ENCODE assay signal across 18 cellular contexts in genomic region chr1:156406229-156406628, GRCh38. TPM values are rescaled to one million over a fixed set of nuclear protein-coding genes. Genes with fewer than 3 reads are reported as not detected.
"Had no signal": no experiment of that assay in that cellular context is flagged by ENCODE, and none has a peak within 500 bp of the region (broad histone marks: within the 10 kb centered on the region; RNA-seq: fewer than 3 reads in every experiment).

No MANE protein-coding gene starts in this region.

- H3K4me3 Mint-ChIP-seq: activated B cell treated with CpG ODN at 0.5 μM for 24 hours; activated CD4-positive, alpha-beta T cell treated with anti-CD3 and anti-CD28 coated beads, Interleukin-2, amount 10 ng/mL, durations not matched to agents 7 days and 5 days; activated naive CD4-positive, alpha-beta T cell treated with anti-CD3 and anti-CD28 coated beads for 36 hours; immature natural killer cell had no signal

- H3K4me1 Mint-ChIP-seq: activated B cell treated with CpG ODN at 0.5 μM for 24 hours; activated CD4-positive, alpha-beta T cell treated with anti-CD3 and anti-CD28 coated beads, Interleukin-2, amount 10 ng/mL, durations not matched to agents 7 days and 5 days; immature natural killer cell had no signal

- H3K27ac ChIP-seq: neutrophil, tibial artery, uterus had no signal

- H3K4me1 ChIP-seq: tibial artery, uterus had no signal

- H3K4me3 ChIP-seq: lung, smooth muscle cell, tibial artery, uterus had no signal

- H3K36me3 Mint-ChIP-seq: immature natural killer cell, naive B cell had no signal

- ATAC-seq: esophagus mucosa, left cardiac atrium, right cardiac atrium had no signal

- H3K27ac Mint-ChIP-seq: activated B cell treated with CpG ODN at 0.5 μM for 24 hours; activated CD4-positive, alpha-beta T cell treated with anti-CD3 and anti-CD28 coated beads, Interleukin-2, amount 10 ng/mL, durations not matched to agents 7 days and 5 days; activated naive CD4-positive, alpha-beta T cell treated with anti-CD3 and anti-CD28 coated beads for 36 hours; naive B cell; progenitor cell of endocrine pancreas had no signal

- H3K9me3 ChIP-seq: neutrophil, tibial artery, uterus had no signal

- DNase-seq: activated B cell treated with CpG ODN at 0.5 μM for 24 hours; activated CD4-positive, alpha-beta T cell treated with anti-CD3 and anti-CD28 coated beads, Interleukin-2, amount 10 ng/mL, durations not matched to agents 7 days and 5 days; activated CD8-positive, alpha-beta memory T cell treated with anti-CD3 and anti-CD28 coated beads for 24 hours; activated naive CD4-positive, alpha-beta T cell treated with anti-CD3 and anti-CD28 coated beads for 36 hours; dermis blood vessel endothelial cell; glutamatergic neuron; immature natural killer cell; left cardiac atrium; naive B cell; right cardiac atrium; tibial artery; uterus had no signal

- H3K9me3 Mint-ChIP-seq: activated B cell treated with CpG ODN at 0.5 μM for 24 hours; activated CD4-positive, alpha-beta T cell treated with anti-CD3 and anti-CD28 coated beads, Interleukin-2, amount 10 ng/mL, durations not matched to agents 7 days and 5 days; activated naive CD4-positive, alpha-beta T cell treated with anti-CD3 and anti-CD28 coated beads for 36 hours; immature natural killer cell; naive B cell had no signal

- H3K36me3 ChIP-seq: neutrophil, tibial artery, uterus had no signal

RNA-seq across cellular contexts. Expression of gene RHBG, which starts 37.2 kb away (rescaled TPM):
- total RNA-seq: activated B cell treated with CpG ODN at 0.5 μM for 24 hours; activated CD4-positive, alpha-beta T cell treated with anti-CD3 and anti-CD28 coated beads, Interleukin-2, amount 10 ng/mL, durations not matched to agents 7 days and 5 days; activated naive CD4-positive, alpha-beta T cell treated with anti-CD3 and anti-CD28 coated beads for 36 hours; dermis blood vessel endothelial cell; fibroblast of villous mesenchyme; left cardiac atrium; right cardiac atrium; smooth muscle cell had no signal
